1 cellular context compared by ENCODE assay signal in genomic region chr4:23368081-23368697, GRCh38.
TF ChIP-seq lines count a peak whose summit lies in the region.

No MANE protein-coding gene starts in this region.

TF ChIP-seq in HepG2, 621 proteins besides CTCF, POLR2A, EP300 and RAD21 (continued from another document):
- TF ChIP-seq, protein P1, sequence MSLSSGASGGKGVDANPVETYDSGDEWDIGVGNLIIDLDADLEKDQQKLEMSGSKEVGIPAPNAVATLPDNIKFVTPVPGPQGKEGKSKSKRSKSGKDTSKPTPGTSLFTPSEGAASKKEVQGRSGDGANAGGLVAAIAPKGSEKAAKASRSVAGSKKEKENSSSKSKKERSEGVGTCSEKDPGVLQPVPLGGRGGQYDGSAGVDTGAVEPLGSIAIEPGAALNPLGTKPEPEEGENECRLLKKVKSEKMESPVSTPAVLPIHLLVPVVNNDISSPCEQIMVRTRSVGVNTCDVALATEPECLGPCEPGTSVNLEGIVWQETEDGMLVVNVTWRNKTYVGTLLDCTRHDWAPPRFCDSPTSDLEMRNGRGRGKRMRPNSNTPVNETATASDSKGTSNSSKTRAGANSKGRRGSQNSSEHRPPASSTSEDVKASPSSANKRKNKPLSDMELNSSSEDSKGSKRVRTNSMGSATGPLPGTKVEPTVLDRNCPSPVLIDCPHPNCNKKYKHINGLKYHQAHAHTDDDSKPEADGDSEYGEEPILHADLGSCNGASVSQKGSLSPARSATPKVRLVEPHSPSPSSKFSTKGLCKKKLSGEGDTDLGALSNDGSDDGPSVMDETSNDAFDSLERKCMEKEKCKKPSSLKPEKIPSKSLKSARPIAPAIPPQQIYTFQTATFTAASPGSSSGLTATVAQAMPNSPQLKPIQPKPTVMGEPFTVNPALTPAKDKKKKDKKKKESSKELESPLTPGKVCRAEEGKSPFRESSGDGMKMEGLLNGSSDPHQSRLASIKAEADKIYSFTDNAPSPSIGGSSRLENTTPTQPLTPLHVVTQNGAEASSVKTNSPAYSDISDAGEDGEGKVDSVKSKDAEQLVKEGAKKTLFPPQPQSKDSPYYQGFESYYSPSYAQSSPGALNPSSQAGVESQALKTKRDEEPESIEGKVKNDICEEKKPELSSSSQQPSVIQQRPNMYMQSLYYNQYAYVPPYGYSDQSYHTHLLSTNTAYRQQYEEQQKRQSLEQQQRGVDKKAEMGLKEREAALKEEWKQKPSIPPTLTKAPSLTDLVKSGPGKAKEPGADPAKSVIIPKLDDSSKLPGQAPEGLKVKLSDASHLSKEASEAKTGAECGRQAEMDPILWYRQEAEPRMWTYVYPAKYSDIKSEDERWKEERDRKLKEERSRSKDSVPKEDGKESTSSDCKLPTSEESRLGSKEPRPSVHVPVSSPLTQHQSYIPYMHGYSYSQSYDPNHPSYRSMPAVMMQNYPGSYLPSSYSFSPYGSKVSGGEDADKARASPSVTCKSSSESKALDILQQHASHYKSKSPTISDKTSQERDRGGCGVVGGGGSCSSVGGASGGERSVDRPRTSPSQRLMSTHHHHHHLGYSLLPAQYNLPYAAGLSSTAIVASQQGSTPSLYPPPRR (CRISPR knock-in tag; IDR thresholded peaks at IDR 0.05; ENCODE audit: borderline replicate concordance) = peak; percentile 66; the same call in 1 of the 2 replicates
- TF ChIP-seq AGO2 (optimal IDR thresholded peaks at IDR 0.05; ENCODE audit: low read depth, low read length) (no peak), FOXA3 (CRISPR knock-in tag; IDR thresholded peaks at IDR 0.05) (peak; percentile 62)
